13 cellular contexts compared by ENCODE assay signal in the genomic region with DNA sequence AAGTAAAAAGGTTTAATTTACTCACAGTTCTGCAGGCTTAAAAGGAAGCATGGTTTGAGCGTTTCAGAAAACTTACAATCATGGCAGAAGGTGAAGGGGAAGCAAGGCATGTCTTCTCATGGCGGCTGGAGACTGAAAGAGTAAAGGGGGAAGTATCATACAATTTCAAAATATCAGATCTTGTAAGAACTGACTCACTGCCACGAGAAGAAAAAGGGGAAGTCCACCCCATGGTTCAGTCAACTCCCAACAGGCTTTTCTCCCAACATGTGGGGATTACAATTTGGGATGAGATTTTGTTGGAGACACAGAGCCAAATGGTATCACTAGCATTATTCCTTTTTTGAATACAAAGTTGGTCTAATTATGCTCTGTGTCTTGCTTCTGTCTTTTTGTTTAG.
"Had no signal": no experiment of that assay in that cellular context is flagged by ENCODE, and none has a peak within 500 bp of the region (broad histone marks: within the 10 kb centered on the region; RNA-seq: fewer than 3 reads in every experiment).

No MANE protein-coding gene starts in this region.

- ATAC-seq: foreskin keratinocyte, left lung, mucosa of descending colon, natural killer cell had no signal

- H3K9me3 ChIP-seq: right atrium auricular region had no signal

- H3K4me3 ChIP-seq: esophagus squamous epithelium, left lung, mucosa of descending colon, right atrium auricular region, tibial nerve had no signal

- H3K27ac ChIP-seq: esophagus squamous epithelium, foreskin keratinocyte, left lung, right atrium auricular region, tibial nerve had no signal

- H3K27me3 ChIP-seq: esophagus squamous epithelium, foreskin keratinocyte, left lung, right atrium auricular region, tibial nerve had no signal

- H3K36me3 ChIP-seq: esophagus squamous epithelium, left lung, right atrium auricular region, tibial nerve had no signal

- DNase-seq: activated CD4-positive, alpha-beta T cell treated with anti-CD3 and anti-CD28 coated beads for 4 hours; activated naive CD4-positive, alpha-beta T cell treated with anti-CD3 and anti-CD28 coated beads, Interleukin-2, amount 10 ng/mL, durations not matched to agents 7 days and 5 days; esophagus squamous epithelium; foreskin keratinocyte; left lung; mucosa of descending colon; natural killer cell; nucleus accumbens; small intestine had no signal

- H3K4me1 ChIP-seq: esophagus squamous epithelium, foreskin keratinocyte, left lung, right atrium auricular region, tibial nerve had no signal

- FAIRE-seq: colon, keratinocyte, small intestine had no signal
